Comparison of ENCODE assay signal across 2 cellular contexts in genomic region chr1:182413486-182413885, GRCh38.
A peak's percentile ranks its signal among the peaks of the same experiment; 100 is the strongest.
TF ChIP-seq lines count a peak whose summit lies in the region.

No MANE protein-coding gene starts in this region.

TF ChIP-seq in IMR-90, 13 proteins besides CTCF, POLR2A, EP300 and RAD21:
- no peak for TF ChIP-seq FOS (IDR thresholded peaks at IDR 0.05; ENCODE audit: low read depth, low read length)
- no peak for TF ChIP-seq MXI1 (IDR thresholded peaks at IDR 0.05; ENCODE audit: borderline replicate concordance, low read depth, low read length)
- TF ChIP-seq CHD1 (IDR thresholded peaks at IDR 0.05; ENCODE audit: low read depth, low read length): no peak
- no peak for TF ChIP-seq USF2 (IDR thresholded peaks at IDR 0.05; ENCODE audit: low read depth, low read length)
- no peak for TF ChIP-seq CEBPB (IDR thresholded peaks at IDR 0.05; ENCODE audit: low read depth, low read length)
- no peak for TF ChIP-seq MAFK (IDR thresholded peaks at IDR 0.05; ENCODE audit: low read depth, low read length)
- no peak for TF ChIP-seq ELK1 (IDR thresholded peaks at IDR 0.05; ENCODE audit: borderline replicate concordance, low read depth, low read length)
- no peak for TF ChIP-seq RCOR1 (IDR thresholded peaks at IDR 0.05; ENCODE audit: insufficient replicate concordance, low read length)
- TF ChIP-seq BHLHE40 (IDR thresholded peaks at IDR 0.05; ENCODE audit: low read depth, low read length): no peak
- no peak for TF ChIP-seq NFE2L2 (IDR thresholded peaks at IDR 0.05; ENCODE audit: low read depth, low read length)

TF ChIP-seq in K562, 482 proteins besides CTCF, POLR2A, EP300 and RAD21:
- TF ChIP-seq ZNF12 (CRISPR knock-in tag; IDR thresholded peaks at IDR 0.05): no peak
- peak; percentile 63 for TF ChIP-seq NFIC (IDR thresholded peaks at IDR 0.05)
